Comparison of ENCODE assay signal across 19 cellular contexts in genomic region chr16:4089251-4089810, GRCh38. TPM values are rescaled to one million over a fixed set of nuclear protein-coding genes. Genes with fewer than 3 reads are reported as not detected.
DNase-seq lines count a peak whose midpoint lies in the region; ATAC-seq and TF ChIP-seq lines count a peak whose summit lies in the region.
"Had no signal": no experiment of that assay in that cellular context is flagged by ENCODE, and none has a peak within 500 bp of the region (broad histone marks: within the 10 kb centered on the region; RNA-seq: fewer than 3 reads in every experiment).

No MANE protein-coding gene starts in this region.

- H3K27me3 Mint-ChIP-seq in nephron progenitor cell (ENCODE audit: low read depth, poor library complexity) = peaks cover 7% of the 10 kb centered on the region
- H3K27me3 Mint-ChIP-seq: dendritic cell treated with granulocyte-macrophage colony-stimulating factor and Interleukin-4, amounts not matched to agents 40 ng/mL and 50 ng/mL, for 4 days had no signal

- H3K36me3 ChIP-seq in body of pancreas (replicated peaks in 1 of 2; ENCODE audit: insufficient read depth in 1 of 2, low read depth in 2 of 2) = no peaks in the 10 kb centered on the region
- no peaks in the 10 kb centered on the region for H3K36me3 ChIP-seq in left ventricle myocardium inferior
- no peaks in the 10 kb centered on the region for H3K36me3 ChIP-seq in thyroid gland
- H3K36me3 ChIP-seq: vagina had no signal

- H3K4me3 ChIP-seq in body of pancreas (no peak overlapping the region), left ventricle myocardium inferior (no peak overlapping the region), thyroid gland (replicated peaks in 1 of 3) (no peak overlapping the region)
- H3K4me3 ChIP-seq: vagina had no signal

- TF ChIP-seq CTCF in body of pancreas (IDR thresholded peaks at IDR 0.05) = no peak
- TF ChIP-seq CTCF in left ventricle myocardium inferior (IDR thresholded peaks at IDR 0.05; ENCODE audit: borderline replicate concordance) = no peak
- no peak for TF ChIP-seq CTCF in nephron progenitor cell (IDR thresholded peaks at IDR 0.05)
- peak in 1 of 6 experiments; percentile 17 for TF ChIP-seq CTCF in thyroid gland (IDR thresholded peaks at IDR 0.05)

- peaks cover 44% of the 10 kb centered on the region for H3K4me1 Mint-ChIP-seq in nephron progenitor cell

- H3K9me3 ChIP-seq in body of pancreas (no peaks in the 10 kb centered on the region), left ventricle myocardium inferior (replicated peaks) (no peaks in the 10 kb centered on the region), thyroid gland (no peaks in the 10 kb centered on the region)
- H3K9me3 ChIP-seq: SK-N-SH, vagina had no signal

- H3K27me3 ChIP-seq in body of pancreas (no peaks in the 10 kb centered on the region), left ventricle myocardium inferior (ENCODE audit: low read depth) (no peaks in the 10 kb centered on the region), thyroid gland (no peaks in the 10 kb centered on the region)
- H3K27me3 ChIP-seq: vagina had no signal

- DNase-seq in body of pancreas (no peak), left ventricle myocardium inferior (no peak), nephron progenitor cell (no peak), thyroid gland (peak; percentile 86 to 89), NCI-H2081 (lab: John Stamatoyannopoulos, UW) (no peak), DMS53 (lab: John Stamatoyannopoulos, UW) (no peak), globus pallidus (ENCODE audit: low spot score) (no peak)
- DNase-seq: activated CD4-positive, alpha-beta T cell treated with anti-CD3 and anti-CD28 coated beads, Interleukin-2, amount 50 U/mL, for 4 hours; activated effector memory CD4-positive, alpha-beta T cell treated with Interleukin-2 at 50 U/mL for 16 hours; activated naive CD8-positive, alpha-beta T cell treated with anti-CD3 and anti-CD28 coated beads, Interleukin-2, amount 50 U/mL, for 24 hours; DND-41; glutamatergic neuron; KBM-7; MM.1S; NCI-H1436; NCI-H524; SK-N-SH had no signal

- intact Hi-C loops in body of pancreas (cut with DNase I) = no loop called here
- intact Hi-C loops in left ventricle myocardium inferior (cut with micrococcal nuclease) = no loop called here
- intact Hi-C loops in thyroid gland (cut with DNase I) = no loop called here

- H3K27ac ChIP-seq in body of pancreas (peak overlapping the region in 3 of 4 donors; percentile 69 to 89 (median 87)), left ventricle myocardium inferior (replicated peaks) (peak overlapping the region; percentile 88), thyroid gland (peak overlapping the region; percentile 77 to 84 (median 79))
- H3K27ac ChIP-seq: vagina had no signal

- no peak overlapping the region for H3K4me3 Mint-ChIP-seq in nephron progenitor cell
- H3K4me3 Mint-ChIP-seq: activated naive CD8-positive, alpha-beta T cell treated with anti-CD3 and anti-CD28 coated beads, Interleukin-2, amount 50 U/mL, for 24 hours; dendritic cell treated with granulocyte-macrophage colony-stimulating factor and Interleukin-4, amounts not matched to agents 40 ng/mL and 50 ng/mL, for 4 days had no signal

- ATAC-seq in body of pancreas = no peak
- ATAC-seq: activated naive CD8-positive, alpha-beta T cell treated with anti-CD3 and anti-CD28 coated beads, Interleukin-2, amount 50 U/mL, for 24 hours had no signal

- no peaks in the 10 kb centered on the region for H3K36me3 Mint-ChIP-seq in nephron progenitor cell (ENCODE audit: low read depth)

- peak overlapping the region; percentile 39 for H3K27ac Mint-ChIP-seq in nephron progenitor cell
- H3K27ac Mint-ChIP-seq: activated naive CD8-positive, alpha-beta T cell treated with anti-CD3 and anti-CD28 coated beads, Interleukin-2, amount 50 U/mL, for 24 hours; dendritic cell treated with granulocyte-macrophage colony-stimulating factor and Interleukin-4, amounts not matched to agents 40 ng/mL and 50 ng/mL, for 4 days had no signal

- WGBS in body of pancreas, 2 donors = 78 to 85% methylated on average over 14 to 15 of the region's 15 CpGs
- WGBS in thyroid gland, 2 donors = 47 to 55% methylated on average over 13 to 15 of the region's 15 CpGs

- TF ChIP-seq POLR2A in body of pancreas (IDR thresholded peaks at IDR 0.05) (no peak), thyroid gland (IDR thresholded peaks at IDR 0.05) (no peak)

- H3K9me3 Mint-ChIP-seq in nephron progenitor cell = no peaks in the 10 kb centered on the region
- H3K9me3 Mint-ChIP-seq: activated naive CD8-positive, alpha-beta T cell treated with anti-CD3 and anti-CD28 coated beads, Interleukin-2, amount 50 U/mL, for 24 hours; dendritic cell treated with granulocyte-macrophage colony-stimulating factor and Interleukin-4, amounts not matched to agents 40 ng/mL and 50 ng/mL, for 4 days had no signal

- peaks cover 40% of the 10 kb centered on the region for H3K4me1 ChIP-seq in body of pancreas
- H3K4me1 ChIP-seq in left ventricle myocardium inferior = peaks cover 74% of the 10 kb centered on the region
- peaks cover 77 to 79% of the 10 kb centered on the region in 2 donors for H3K4me1 ChIP-seq in thyroid gland

RNA-seq across cellular contexts. Expression of gene ADCY9, which starts 26.9 kb away (rescaled TPM):
- total RNA-seq in body of pancreas = 10 to 100 TPM; 22.4 to 29.1 TPM
- 44.3 TPM for total RNA-seq in left ventricle myocardium inferior
- 100 to 1,000 TPM in 2 of 4 donors, 10 to 100 TPM in 2; 61.4 to 123 (median 94.1) TPM for total RNA-seq in thyroid gland

Comparison
In these comparisons a context has a peak if more than half of its experiments do, and no peak if none do; other contexts are left out.
1. DNase-seq: peak in thyroid gland (2 of 2); none in body of pancreas (0 of 4), left ventricle myocardium inferior (single experiment), nephron progenitor cell (single experiment), NCI-H2081 (0 of 2), DMS53 (single experiment) and globus pallidus (single experiment).
2. Peak in every context shown above with its lines, with median percentiles within 50 percentile points of each other: H3K27ac ChIP-seq.